ENCODE assay signal across 23 cellular contexts in the genomic region with DNA sequence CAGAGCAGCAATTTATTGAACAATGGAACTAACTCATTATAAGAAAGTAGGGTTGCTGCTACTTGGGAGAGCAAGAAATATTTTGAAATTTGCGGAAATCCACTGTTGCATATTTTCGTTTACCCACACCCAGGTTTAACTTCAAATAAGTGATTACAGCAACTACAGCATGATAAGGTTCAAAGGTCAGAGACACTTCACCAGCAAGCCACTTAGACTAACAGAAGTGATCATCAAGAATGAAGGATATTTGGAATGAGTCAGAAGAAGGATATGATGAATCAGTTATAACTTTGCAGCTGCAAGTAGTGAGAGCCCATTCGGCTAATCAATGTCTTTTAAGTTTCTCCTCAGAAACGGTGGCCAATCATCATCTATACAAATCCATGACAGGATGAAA.
A peak's percentile ranks its signal among the peaks of the same experiment; 100 is the strongest.
DNase-seq lines count a peak whose midpoint lies in the region; ATAC-seq and TF ChIP-seq lines count a peak whose summit lies in the region.
"Had no signal": no experiment of that assay in that cellular context is flagged by ENCODE, and none has a peak within 500 bp of the region (broad histone marks: within the 10 kb centered on the region; RNA-seq: fewer than 3 reads in every experiment).

No MANE protein-coding gene starts in this region.

- TF ChIP-seq POLR2A in breast epithelium (IDR thresholded peaks at IDR 0.05), result no peak
- TF ChIP-seq POLR2A in testis (IDR thresholded peaks at IDR 0.05), result no peak

- H3K9me3 ChIP-seq in breast epithelium (no peaks in the 10 kb centered on the region), testis (no peaks in the 10 kb centered on the region)
- H3K9me3 ChIP-seq: gastrocnemius medialis, transverse colon had no signal

- peaks cover 20% of the 10 kb centered on the region for H3K4me1 Mint-ChIP-seq in MCF 10A (ENCODE audit: insufficient read depth, unreplicated experiment)
- H3K4me1 Mint-ChIP-seq: activated CD4-positive, alpha-beta memory T cell treated with anti-CD3 and anti-CD28 coated beads, Interleukin-2, amount 10 ng/mL, durations not matched to agents 7 days and 5 days; activated naive CD8-positive, alpha-beta T cell treated with anti-CD3 and anti-CD28 coated beads for 36 hours; central memory CD8-positive, alpha-beta T cell; GM23338; naive thymus-derived CD4-positive, alpha-beta T cell; stimulated activated naive B cell treated with anti-CD40 and anti-IgM and Interleukin-4, amounts not matched to agents 10 μg/mL and 1 μg/mL and 100 μg/mL, for 72 hours had no signal

- no peak overlapping the region for H3K27ac Mint-ChIP-seq in MCF 10A (ENCODE audit: low read depth, unreplicated experiment)
- H3K27ac Mint-ChIP-seq: activated CD4-positive, alpha-beta memory T cell treated with anti-CD3 and anti-CD28 coated beads, Interleukin-2, amount 10 ng/mL, durations not matched to agents 7 days and 5 days; activated naive CD8-positive, alpha-beta T cell treated with anti-CD3 and anti-CD28 coated beads for 36 hours; CD4-positive, alpha-beta T cell; GM23338; naive thymus-derived CD4-positive, alpha-beta T cell; stimulated activated naive B cell treated with anti-CD40 and anti-IgM and Interleukin-4, amounts not matched to agents 10 μg/mL and 1 μg/mL and 100 μg/mL, for 72 hours had no signal

- H3K4me1 ChIP-seq in breast epithelium (no peaks in the 10 kb centered on the region), testis (no peaks in the 10 kb centered on the region)
- H3K4me1 ChIP-seq: gastrocnemius medialis, transverse colon had no signal

- 84 to 85% methylated on average over 4 of the region's 4 CpGs for WGBS in testis, 2 donors

- H3K4me3 ChIP-seq in breast epithelium (no peak overlapping the region), fibroblast of villous mesenchyme (ENCODE audit: low read depth, low read length) (no peak overlapping the region), testis (no peak overlapping the region)
- H3K4me3 ChIP-seq: gastrocnemius medialis, GM23338, lung, PC-9, transverse colon had no signal

- CTCF ChIA-PET in MCF 10A (lab: Yijun Ruan, JAX), result interaction anchor here (0.8 to 1.4 kb wide), 3 partner anchors 14 to 1052 kb away, joined by 3 to 7 read pairs (median 6); no protein-coding TSS in a partner anchor

- no peaks in the 10 kb centered on the region for H3K27me3 ChIP-seq in breast epithelium
- H3K27me3 ChIP-seq in testis, result no peaks in the 10 kb centered on the region
- H3K27me3 ChIP-seq: gastrocnemius medialis, transverse colon had no signal

- H3K36me3 ChIP-seq in breast epithelium, result no peaks in the 10 kb centered on the region
- H3K36me3 ChIP-seq in testis (ENCODE audit: low read depth, missing control alignments), result no peaks in the 10 kb centered on the region
- H3K36me3 ChIP-seq: gastrocnemius medialis, transverse colon had no signal

- POLR2A ChIA-PET in MCF 10A (lab: Yijun Ruan, JAX), result interaction anchor here (1.0 kb wide), 1 partner anchor 9 kb away, joined by 3 read pairs; no protein-coding TSS in a partner anchor

- TF ChIP-seq CTCF in MCF 10A (IDR thresholded peaks at IDR 0.05; ENCODE audit: unreplicated experiment), result no peak
- TF ChIP-seq CTCF in breast epithelium (IDR thresholded peaks at IDR 0.05), result no peak
- TF ChIP-seq CTCF in fibroblast of villous mesenchyme (IDR thresholded peaks at IDR 0.05; ENCODE audit: insufficient read depth, low read depth, low read length), result no peak
- TF ChIP-seq CTCF in testis (IDR thresholded peaks at IDR 0.05), result no peak

- no peaks in the 10 kb centered on the region for H3K27me3 Mint-ChIP-seq in MCF 10A (ENCODE audit: insufficient read depth, unreplicated experiment)
- H3K27me3 Mint-ChIP-seq: activated CD4-positive, alpha-beta memory T cell treated with anti-CD3 and anti-CD28 coated beads, Interleukin-2, amount 10 ng/mL, durations not matched to agents 7 days and 5 days; activated naive CD8-positive, alpha-beta T cell treated with anti-CD3 and anti-CD28 coated beads for 36 hours; CD4-positive, alpha-beta T cell; central memory CD8-positive, alpha-beta T cell had no signal

- DNase-seq in MCF 10A (ENCODE audit: unreplicated experiment) (peak; percentile 32), breast epithelium (ENCODE audit: low spot score in 2 of 2) (no peak), fibroblast of villous mesenchyme (ENCODE audit: low read depth) (peak; percentile 8), COR-L47 (lab: John Stamatoyannopoulos, UW) (no peak), testis (no peak)
- DNase-seq: activated CD4-positive, alpha-beta memory T cell treated with anti-CD3 and anti-CD28 coated beads, Interleukin-2, amount 10 ng/mL, durations not matched to agents 7 days and 5 days; activated naive CD8-positive, alpha-beta T cell treated with anti-CD3 and anti-CD28 coated beads for 36 hours; activated T-cell treated with anti-CD3 and anti-CD28 coated beads, Interleukin-2, amount 50 U/mL, for 4 hours; CD4-positive, alpha-beta T cell; effector CD8-positive, alpha-beta T cell; gastrocnemius medialis; naive thymus-derived CD4-positive, alpha-beta T cell; NCI-H1930; NCI-H524; PC-9; stimulated activated naive B cell treated with anti-CD40 and anti-IgM and Interleukin-4, amounts not matched to agents 10 μg/mL and 1 μg/mL and 100 μg/mL, for 72 hours; transverse colon had no signal

- intact Hi-C loops in MCF 10A (cut with micrococcal nuclease) (no loop called here), breast epithelium (cut with DNase I; ENCODE audit: low total_unique reads) (no loop called here), testis (cut with DNase I; ENCODE audit: low total_unique reads) (no loop called here)

- H3K36me3 Mint-ChIP-seq in MCF 10A (ENCODE audit: insufficient read depth, unreplicated experiment), result no peaks in the 10 kb centered on the region
- H3K36me3 Mint-ChIP-seq: activated naive CD8-positive, alpha-beta T cell treated with anti-CD3 and anti-CD28 coated beads for 36 hours had no signal

- H3K27ac ChIP-seq in breast epithelium (no peak overlapping the region), testis (no peak overlapping the region)
- H3K27ac ChIP-seq: gastrocnemius medialis, PC-9, transverse colon had no signal

- no peak overlapping the region for H3K4me3 Mint-ChIP-seq in MCF 10A (ENCODE audit: unreplicated experiment)
- H3K4me3 Mint-ChIP-seq: activated CD4-positive, alpha-beta memory T cell treated with anti-CD3 and anti-CD28 coated beads, Interleukin-2, amount 10 ng/mL, durations not matched to agents 7 days and 5 days; activated naive CD8-positive, alpha-beta T cell treated with anti-CD3 and anti-CD28 coated beads for 36 hours; activated T-cell treated with anti-CD3 and anti-CD28 coated beads, Interleukin-2, amount 50 U/mL, for 4 hours; CD4-positive, alpha-beta T cell; central memory CD8-positive, alpha-beta T cell; GM23338; naive thymus-derived CD4-positive, alpha-beta T cell; stimulated activated naive B cell treated with anti-CD40 and anti-IgM and Interleukin-4, amounts not matched to agents 10 μg/mL and 1 μg/mL and 100 μg/mL, for 72 hours had no signal

- BruUV-seq in MCF 10A (replicated peaks; lab: Mats Ljungman, UMichigan), result no TSS peak

- peaks cover 7% of the 10 kb centered on the region for H3K9me3 Mint-ChIP-seq in MCF 10A (ENCODE audit: unreplicated experiment)
- H3K9me3 Mint-ChIP-seq: activated CD4-positive, alpha-beta memory T cell treated with anti-CD3 and anti-CD28 coated beads, Interleukin-2, amount 10 ng/mL, durations not matched to agents 7 days and 5 days; CD4-positive, alpha-beta T cell had no signal

- peak; percentile 62 for ATAC-seq in SK-N-SH treated with all-trans-retinoic acid at 6 μM for 48 hours
- ATAC-seq in HG03025 (IDR thresholded peaks at IDR 0.05; ENCODE audit: low FRiP score, unreplicated experiment), result no peak
- ATAC-seq in HG03135 (IDR thresholded peaks at IDR 0.05; ENCODE audit: unreplicated experiment), result no peak
- ATAC-seq: activated T-cell treated with anti-CD3 and anti-CD28 coated beads, Interleukin-2, amount 50 U/mL, for 4 hours; gastrocnemius medialis; GM23338; naive thymus-derived CD4-positive, alpha-beta T cell; stimulated activated naive B cell treated with anti-CD40 and anti-IgM and Interleukin-4, amounts not matched to agents 10 μg/mL and 1 μg/mL and 100 μg/mL, for 72 hours had no signal

TF ChIP-seq in SK-N-SH treated with all-trans-retinoic acid at 6 μM for 48 hours, 23 proteins besides CTCF, POLR2A, EP300 and RAD21 (continues in another document):
- TF ChIP-seq SNAI2 (CRISPR knock-in tag; IDR thresholded peaks at IDR 0.05) (no peak), ZFP30 (CRISPR knock-in tag; IDR thresholded peaks at IDR 0.05) (no peak), ARNTL (CRISPR knock-in tag; IDR thresholded peaks at IDR 0.05; ENCODE audit: borderline replicate concordance, low read depth) (no peak), PPARA (CRISPR knock-in tag; IDR thresholded peaks at IDR 0.05; ENCODE audit: borderline replicate concordance) (no peak), ZFP3 (CRISPR knock-in tag; IDR thresholded peaks at IDR 0.05) (no peak), ESRRG (CRISPR knock-in tag; IDR thresholded peaks at IDR 0.05) (no peak), OSR1 (CRISPR knock-in tag; IDR thresholded peaks at IDR 0.05) (no peak), BACH2 (CRISPR knock-in tag; IDR thresholded peaks at IDR 0.05; ENCODE audit: borderline replicate concordance) (no peak)
- TF ChIP-seq, protein P1, sequence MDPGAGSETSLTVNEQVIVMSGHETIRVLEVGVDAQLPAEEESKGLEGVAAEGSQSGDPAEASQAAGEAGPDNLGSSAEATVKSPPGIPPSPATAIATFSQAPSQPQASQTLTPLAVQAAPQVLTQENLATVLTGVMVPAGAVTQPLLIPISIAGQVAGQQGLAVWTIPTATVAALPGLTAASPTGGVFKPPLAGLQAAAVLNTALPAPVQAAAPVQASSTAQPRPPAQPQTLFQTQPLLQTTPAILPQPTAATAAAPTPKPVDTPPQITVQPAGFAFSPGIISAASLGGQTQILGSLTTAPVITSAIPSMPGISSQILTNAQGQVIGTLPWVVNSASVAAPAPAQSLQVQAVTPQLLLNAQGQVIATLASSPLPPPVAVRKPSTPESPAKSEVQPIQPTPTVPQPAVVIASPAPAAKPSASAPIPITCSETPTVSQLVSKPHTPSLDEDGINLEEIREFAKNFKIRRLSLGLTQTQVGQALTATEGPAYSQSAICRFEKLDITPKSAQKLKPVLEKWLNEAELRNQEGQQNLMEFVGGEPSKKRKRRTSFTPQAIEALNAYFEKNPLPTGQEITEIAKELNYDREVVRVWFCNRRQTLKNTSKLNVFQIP (CRISPR knock-in tag; IDR thresholded peaks at IDR 0.05; ENCODE audit: borderline replicate concordance, low read depth), result no peak

Comparison
In these comparisons a context has a peak if more than half of its experiments do, and no peak if none do; other contexts are left out.
1. DNase-seq: peak in MCF 10A (single experiment) and fibroblast of villous mesenchyme (single experiment); none in breast epithelium (0 of 2), COR-L47 (single experiment) and testis (single experiment).